ENCODE assay signal across 1 cellular context in the genomic region with DNA sequence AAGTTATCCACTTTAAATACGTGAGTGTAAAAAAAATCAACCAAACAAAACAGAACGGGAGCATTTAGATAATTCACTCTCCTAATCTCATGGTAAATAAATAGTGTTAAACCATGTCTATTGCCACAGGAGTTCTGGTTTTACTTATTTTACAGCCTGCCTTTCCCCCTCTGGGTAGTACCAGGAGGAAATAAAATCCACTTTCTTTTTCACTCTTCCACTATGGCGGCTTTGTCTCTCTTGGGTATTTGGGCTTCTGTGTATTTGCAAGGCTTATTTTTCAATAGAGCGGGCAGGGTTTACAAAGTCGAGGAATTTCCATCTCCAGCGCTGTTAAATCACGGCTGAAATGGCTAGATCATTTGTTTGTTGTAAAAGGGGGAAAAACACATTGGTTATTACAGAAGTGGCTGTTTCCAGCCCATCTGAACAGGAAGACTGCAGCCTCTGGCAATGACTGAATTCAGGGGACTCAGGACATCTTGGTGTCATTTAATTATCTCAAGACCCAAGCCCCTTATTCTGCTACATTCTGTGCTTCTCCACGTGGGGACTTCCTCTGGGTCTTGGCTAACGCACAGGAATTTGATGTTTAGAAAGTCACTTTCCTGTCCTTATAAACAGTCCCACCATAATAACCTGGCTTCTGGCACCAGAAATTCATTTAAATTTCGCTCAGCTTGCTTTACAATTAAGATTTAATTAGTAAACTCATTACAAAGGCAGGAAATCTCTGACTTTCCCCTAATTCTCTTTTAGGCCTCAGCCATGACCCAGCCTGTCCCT.
TF ChIP-seq lines count a peak whose summit lies in the region.

No MANE protein-coding gene starts in this region.

TF ChIP-seq in GM23338, 12 proteins besides CTCF, POLR2A, EP300 and RAD21:
- TF ChIP-seq CREB1 (CRISPR knock-in tag; IDR thresholded peaks at IDR 0.05; ENCODE audit: low read depth) (no peak), ETS1 (IDR thresholded peaks at IDR 0.05) (no peak), ZNF114 (CRISPR knock-in tag; IDR thresholded peaks at IDR 0.05) (no peak), JUNB (IDR thresholded peaks at IDR 0.05; ENCODE audit: unreplicated experiment) (no peak), ZNF462 (CRISPR knock-in tag; IDR thresholded peaks at IDR 0.05) (no peak), STAT1 (IDR thresholded peaks at IDR 0.05; ENCODE audit: unreplicated experiment) (no peak), EZH2phosphoT487 (IDR thresholded peaks at IDR 0.05; ENCODE audit: unreplicated experiment) (no peak), NANOG (IDR thresholded peaks at IDR 0.05; ENCODE audit: borderline replicate concordance) (no peak), ZNF331 (CRISPR knock-in tag; IDR thresholded peaks at IDR 0.05; ENCODE audit: low read depth) (no peak), POLR2AphosphoS5 (IDR thresholded peaks at IDR 0.05; ENCODE audit: low read depth) (no peak), REST (IDR thresholded peaks at IDR 0.05; ENCODE audit: unreplicated experiment) (no peak), EZH2 (IDR thresholded peaks at IDR 0.05; ENCODE audit: low read depth, unreplicated experiment) (no peak)
TF ChIP-seq in GM23338: peak in this region for 0.
